In genomic region chr4:82811838-82812672, GRCh38 we compare ENCODE assay signal across 10 cellular contexts. TPM values are rescaled to one million over a fixed set of nuclear protein-coding genes. Genes with fewer than 3 reads are reported as not detected.
A peak's percentile ranks its signal among the peaks of the same experiment; 100 is the strongest.
DNase-seq lines count a peak whose midpoint lies in the region; ATAC-seq lines count a peak whose summit lies in the region.
"Had no signal": no experiment of that assay in that cellular context is flagged by ENCODE, and none has a peak within 500 bp of the region (broad histone marks: within the 10 kb centered on the region; RNA-seq: fewer than 3 reads in every experiment).

No MANE protein-coding gene starts in this region.

- peak overlapping the region; percentile 58 for H3K27ac ChIP-seq in substantia nigra (ENCODE audit: low read depth, low read length, poor library complexity, severe bottlenecking)
- H3K27ac ChIP-seq: 22Rv1 had no signal

- no peaks in the 10 kb centered on the region for H3K9me3 Mint-ChIP-seq in activated T-helper 17 cell treated with anti-CD3 and anti-CD28 coated beads, Interleukin-2, amount 50 U/mL, for 72 hours

- peak overlapping the region; percentile 68 for H3K27ac Mint-ChIP-seq in activated T-helper 17 cell treated with anti-CD3 and anti-CD28 coated beads, Interleukin-2, amount 50 U/mL, for 72 hours
- H3K27ac Mint-ChIP-seq: activated T-cell treated with anti-CD3 and anti-CD28 coated beads, Interleukin-2, amount 50 U/mL, for 72 hours had no signal

- H3K27me3 Mint-ChIP-seq in activated T-helper 17 cell treated with anti-CD3 and anti-CD28 coated beads, Interleukin-2, amount 50 U/mL, for 72 hours, result no peaks in the 10 kb centered on the region

- H3K36me3 Mint-ChIP-seq in activated T-helper 17 cell treated with anti-CD3 and anti-CD28 coated beads, Interleukin-2, amount 50 U/mL, for 72 hours (ENCODE audit: low read depth), result peaks cover 5% of the 10 kb centered on the region

- no peak for ATAC-seq in activated T-helper 17 cell treated with anti-CD3 and anti-CD28 coated beads, Interleukin-2, amount 50 U/mL, for 72 hours (replicated peaks)
- ATAC-seq in HG03025 (IDR thresholded peaks at IDR 0.05; ENCODE audit: low FRiP score, unreplicated experiment), result no peak
- no peak for ATAC-seq in GM19328 (IDR thresholded peaks at IDR 0.05; ENCODE audit: unreplicated experiment)
- ATAC-seq: activated T-cell treated with anti-CD3 and anti-CD28 coated beads, Interleukin-2, amount 50 U/mL, for 72 hours had no signal

- peaks cover 6% of the 10 kb centered on the region for H3K4me1 Mint-ChIP-seq in activated T-helper 17 cell treated with anti-CD3 and anti-CD28 coated beads, Interleukin-2, amount 50 U/mL, for 72 hours

- DNase-seq in DMS 273 (lab: John Stamatoyannopoulos, UW; ENCODE audit: unreplicated experiment) (peak; percentile 27), DMS 273 treated with DMSO at 0.1 percent for 48 hours (lab: John Stamatoyannopoulos, UW) (no peak), iris pigment epithelial cell (ENCODE audit: low read depth) (peak; percentile 39), substantia nigra (lab: John Stamatoyannopoulos, UW) (peak in 1 of 49 donors; percentile 14)
- no peak for DNase-seq in stimulated activated CD4-positive, alpha-beta T cell treated with anti-CD3 and anti-CD28 coated beads, Interleukin-4, amount 100 ng/mL, for 4 hours
- DNase-seq: activated T-cell treated with anti-CD3 and anti-CD28 coated beads, Interleukin-2, amount 50 U/mL, for 72 hours had no signal

- no peak overlapping the region for H3K4me3 Mint-ChIP-seq in activated T-helper 17 cell treated with anti-CD3 and anti-CD28 coated beads, Interleukin-2, amount 50 U/mL, for 72 hours
- H3K4me3 Mint-ChIP-seq: activated T-cell treated with anti-CD3 and anti-CD28 coated beads, Interleukin-2, amount 50 U/mL, for 72 hours had no signal

RNA-seq across cellular contexts. Expression of gene SCD5, which starts 13.5 kb away (rescaled TPM):
- total RNA-seq in activated T-helper 17 cell treated with anti-CD3 and anti-CD28 coated beads, Interleukin-2, amount 50 U/mL, for 72 hours, result under 1 TPM; 0.21 to 0.91 TPM

Comparison
In these comparisons a context has a peak if more than half of its experiments do, and no peak if none do; other contexts are left out.
1. DNase-seq: peak in DMS 273 (single experiment) and iris pigment epithelial cell (single experiment); none in DMS 273 treated with DMSO at 0.1 percent for 48 hours (single experiment) and stimulated activated CD4-positive, alpha-beta T cell treated with anti-CD3 and anti-CD28 coated beads, Interleukin-4, amount 100 ng/mL, for 4 hours (0 of 2).